ENCODE assay signal across 9 cellular contexts in the genomic region with DNA sequence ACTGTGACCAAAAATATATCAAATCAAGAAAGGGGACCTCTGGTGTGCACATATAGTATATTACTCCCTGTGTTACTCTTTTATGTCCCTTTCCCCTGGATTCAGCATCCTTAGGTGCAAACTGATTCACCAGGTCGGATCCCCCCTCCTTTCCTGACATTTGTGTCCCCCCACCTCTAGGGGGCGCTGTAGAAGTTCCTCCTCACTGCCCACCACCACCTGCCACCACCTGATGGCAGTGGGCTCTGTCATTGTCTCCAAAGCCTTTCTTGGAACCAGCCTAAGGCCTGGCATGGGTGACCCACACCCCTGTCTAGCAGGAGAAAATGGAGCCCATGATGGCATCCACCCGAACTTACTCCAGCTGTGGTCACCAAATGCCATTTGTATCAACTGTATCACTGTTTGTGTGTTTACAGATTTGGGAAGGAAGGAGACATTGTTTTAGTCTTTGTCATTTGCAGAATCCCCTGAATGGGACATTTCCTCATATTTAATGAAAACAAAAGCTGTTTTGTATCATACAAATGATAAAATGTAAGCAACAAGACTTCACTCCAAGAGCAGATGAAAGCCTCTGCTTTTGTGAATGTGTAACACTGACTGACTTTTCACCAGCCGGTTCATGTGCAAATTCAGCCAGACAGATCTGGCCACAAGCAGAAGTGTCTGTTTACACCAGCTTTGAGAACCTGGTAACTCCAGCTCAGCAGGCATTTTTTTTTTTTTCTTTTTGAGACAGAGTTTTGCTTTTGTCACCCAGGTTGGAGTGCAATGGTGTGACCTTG.
DNase-seq lines count a peak whose midpoint lies in the region; ATAC-seq and TF ChIP-seq lines count a peak whose summit lies in the region.
"Had no signal": no experiment of that assay in that cellular context is flagged by ENCODE, and none has a peak within 500 bp of the region (broad histone marks: within the 10 kb centered on the region; RNA-seq: fewer than 3 reads in every experiment).

No MANE protein-coding gene starts in this region.

- peaks cover 11% of the 10 kb centered on the region for H3K27me3 Mint-ChIP-seq in activated naive CD8-positive, alpha-beta T cell treated with anti-CD3 and anti-CD28 coated beads, Interleukin-2, amount 10 ng/mL, durations not matched to agents 7 days and 5 days

- WGBS in stomach, 5 donors, result 53 to 62% (median 53%) methylated on average over 4 of the region's 4 CpGs

- H3K27ac ChIP-seq in ascending aorta, result no peak overlapping the region
- peak overlapping the region in 1 of 5 donors; percentile 24 for H3K27ac ChIP-seq in stomach
- H3K27ac ChIP-seq: SK-N-MC had no signal

- no peaks in the 10 kb centered on the region for H3K27me3 ChIP-seq in kidney epithelial cell (ENCODE audit: control insufficient read depth, insufficient read depth, low read length)
- H3K27me3 ChIP-seq in ascending aorta, result no peaks in the 10 kb centered on the region
- H3K27me3 ChIP-seq in stomach, result no peaks in the 10 kb centered on the region

- H3K9me3 ChIP-seq in ascending aorta (no peaks in the 10 kb centered on the region), stomach (no peaks in the 10 kb centered on the region)

- H3K4me1 Mint-ChIP-seq in activated naive CD8-positive, alpha-beta T cell treated with anti-CD3 and anti-CD28 coated beads, Interleukin-2, amount 10 ng/mL, durations not matched to agents 7 days and 5 days, result peaks cover 3% of the 10 kb centered on the region

- H3K27ac Mint-ChIP-seq in activated naive CD8-positive, alpha-beta T cell treated with anti-CD3 and anti-CD28 coated beads, Interleukin-2, amount 10 ng/mL, durations not matched to agents 7 days and 5 days, result no peak overlapping the region

- POLR2A ChIA-PET in activated naive CD8-positive, alpha-beta T cell treated with anti-CD3 and anti-CD28 coated beads, Interleukin-2, amount 10 ng/mL, durations not matched to agents 7 days and 5 days (lab: Charles Lee), result interaction anchor here (1.5 kb wide), 2 partner anchors 9 to 10 kb away, joined by 4 to 5 read pairs; no protein-coding TSS in a partner anchor

- H3K36me3 ChIP-seq in kidney epithelial cell (ENCODE audit: control insufficient read depth, insufficient read depth, low read length) (no peaks in the 10 kb centered on the region), ascending aorta (no peaks in the 10 kb centered on the region), stomach (no peaks in the 10 kb centered on the region)

- TF ChIP-seq EP300 in stomach (IDR thresholded peaks at IDR 0.05), result no peak

- ATAC-seq in activated naive CD8-positive, alpha-beta T cell treated with anti-CD3 and anti-CD28 coated beads, Interleukin-2, amount 10 ng/mL, durations not matched to agents 7 days and 5 days (ENCODE audit: low read depth), result peak; percentile 52
- ATAC-seq in GM21381 (IDR thresholded peaks at IDR 0.05; ENCODE audit: unreplicated experiment), result no peak

- no peak for TF ChIP-seq POLR2A in NB4 (IDR thresholded peaks at IDR 0.05; ENCODE audit: extremely low read depth, insufficient read length)
- TF ChIP-seq POLR2A in stomach (IDR thresholded peaks at IDR 0.05), result no peak

- intact Hi-C loops in ascending aorta (cut with DNase I), result no loop called here
- intact Hi-C loops in stomach (cut with DNase I; ENCODE audit: low total_unique reads), result no loop called here

- H3K4me3 ChIP-seq in NB4 (ENCODE audit: low read depth, low read length), result no peak overlapping the region
- no peak overlapping the region for H3K4me3 ChIP-seq in kidney epithelial cell (ENCODE audit: low read depth, low read length)
- no peak overlapping the region for H3K4me3 ChIP-seq in ascending aorta
- no peak overlapping the region for H3K4me3 ChIP-seq in stomach
- H3K4me3 ChIP-seq: SK-N-MC had no signal

- no peaks in the 10 kb centered on the region for H3K4me1 ChIP-seq in ascending aorta
- peaks cover 0 to 12% (median 6%) of the 10 kb centered on the region in 4 donors for H3K4me1 ChIP-seq in stomach

- TF ChIP-seq CTCF in GM10266 (IDR thresholded peaks at IDR 0.05; ENCODE audit: control insufficient read depth, insufficient read depth, low read depth, missing control alignments) (peak; percentile 59), NB4 (IDR thresholded peaks at IDR 0.05; ENCODE audit: low read depth, low read length) (peak; percentile 89), kidney epithelial cell (IDR thresholded peaks at IDR 0.05; ENCODE audit: insufficient read depth, low read length, poor library complexity, severe bottlenecking) (peak; percentile 64), ascending aorta (IDR thresholded peaks at IDR 0.05) (peak in 1 of 3 experiments; percentile 8), stomach (IDR thresholded peaks at IDR 0.05) (peak in 2 of 7 experiments; percentile 9 to 17)

- H3K36me3 Mint-ChIP-seq in activated naive CD8-positive, alpha-beta T cell treated with anti-CD3 and anti-CD28 coated beads, Interleukin-2, amount 10 ng/mL, durations not matched to agents 7 days and 5 days, result peaks cover 4% of the 10 kb centered on the region

- peak; percentile 25 for DNase-seq in GM10266 (ENCODE audit: extremely low spot score)
- peak; percentile 63 for DNase-seq in NB4 (ENCODE audit: low read depth)
- DNase-seq in activated naive CD8-positive, alpha-beta T cell treated with anti-CD3 and anti-CD28 coated beads, Interleukin-2, amount 10 ng/mL, durations not matched to agents 7 days and 5 days, result no peak
- DNase-seq in kidney epithelial cell (ENCODE audit: low read depth), result no peak
- DNase-seq in ascending aorta (ENCODE audit: low spot score in 2 of 2), result no peak
- no peak for DNase-seq in NCI-H128 (lab: John Stamatoyannopoulos, UW; ENCODE audit: unreplicated experiment)
- DNase-seq in stomach, result no peak

- no peak overlapping the region for H3K4me3 Mint-ChIP-seq in activated naive CD8-positive, alpha-beta T cell treated with anti-CD3 and anti-CD28 coated beads, Interleukin-2, amount 10 ng/mL, durations not matched to agents 7 days and 5 days

- H3K9me3 Mint-ChIP-seq in activated naive CD8-positive, alpha-beta T cell treated with anti-CD3 and anti-CD28 coated beads, Interleukin-2, amount 10 ng/mL, durations not matched to agents 7 days and 5 days, result no peaks in the 10 kb centered on the region

Comparison
In these comparisons a context has a peak if more than half of its experiments do, and no peak if none do; other contexts are left out.
1. DNase-seq: peak in GM10266 (single experiment) and NB4 (single experiment); none in activated naive CD8-positive, alpha-beta T cell treated with anti-CD3 and anti-CD28 coated beads, Interleukin-2, amount 10 ng/mL, durations not matched to agents 7 days and 5 days (single experiment), kidney epithelial cell (single experiment), ascending aorta (0 of 2), NCI-H128 (single experiment) and stomach (single experiment).